ENCODE assay signal across 15 cellular contexts in genomic region chr7:134783294-134784069, GRCh38. TPM values are rescaled to one million over a fixed set of nuclear protein-coding genes. Genes with fewer than 3 reads are reported as not detected.
DNase-seq lines count a peak whose midpoint lies in the region; ATAC-seq and TF ChIP-seq lines count a peak whose summit lies in the region.
"Had no signal": no experiment of that assay in that cellular context is flagged by ENCODE, and none has a peak within 500 bp of the region (broad histone marks: within the 10 kb centered on the region; RNA-seq: fewer than 3 reads in every experiment).

No MANE protein-coding gene starts in this region.

- H3K27ac ChIP-seq in left ventricle myocardium inferior (replicated peaks) = peak overlapping the region; percentile 89
- H3K27ac ChIP-seq in esophagus squamous epithelium = peak overlapping the region; percentile 20 to 90 (median 87)
- peak overlapping the region; percentile 96 for H3K27ac ChIP-seq in rectal smooth muscle tissue (ENCODE audit: low read depth, low read length)

- H3K27me3 ChIP-seq in left ventricle myocardium inferior (ENCODE audit: low read depth) (no peaks in the 10 kb centered on the region), esophagus squamous epithelium (no peaks in the 10 kb centered on the region), rectal smooth muscle tissue (ENCODE audit: control insufficient read depth, insufficient read depth, low read length) (no peaks in the 10 kb centered on the region)

- WGBS in esophagus squamous epithelium, 2 donors = 76 to 77% methylated on average over 4 to 7 of the region's 7 CpGs

- H3K4me3 ChIP-seq in left ventricle myocardium inferior (peak overlapping the region; percentile 76), esophagus squamous epithelium (peak overlapping the region in 3 of 4 donors; percentile 54 to 64 (median 55)), rectal smooth muscle tissue (ENCODE audit: low read length) (peak overlapping the region; percentile 68)

- no peaks in the 10 kb centered on the region for H3K9me3 ChIP-seq in left ventricle myocardium inferior (replicated peaks)
- no peaks in the 10 kb centered on the region for H3K9me3 ChIP-seq in esophagus squamous epithelium

- H3K4me1 ChIP-seq in left ventricle myocardium inferior = peaks cover 94% of the 10 kb centered on the region
- H3K4me1 ChIP-seq in esophagus squamous epithelium = peaks cover 4 to 41% (median 6%) of the 10 kb centered on the region in 3 donors
- H3K4me1 ChIP-seq in rectal smooth muscle tissue (ENCODE audit: control insufficient read depth, insufficient read depth, low read length) = peaks cover 37% of the 10 kb centered on the region

- in situ Hi-C loops in G401 (cut with HindIII; ENCODE audit: low sequenced_read_pairs) = no loop called here

- ATAC-seq in left cardiac atrium (no peak), HG02623 (IDR thresholded peaks at IDR 0.05; ENCODE audit: unreplicated experiment) (no peak), GM21423 (IDR thresholded peaks at IDR 0.05; ENCODE audit: unreplicated experiment) (no peak)
- ATAC-seq: naive thymus-derived CD8-positive, alpha-beta T cell; right cardiac atrium had no signal

- intact Hi-C loops in left ventricle myocardium inferior (cut with micrococcal nuclease) = no loop called here
- intact Hi-C loops in left cardiac atrium (cut with DNase I) = loop anchor here in 1 of 2 donors (5.0 kb wide), 1 partner anchor 154 kb away; no protein-coding TSS in a partner anchor
- intact Hi-C loops in esophagus squamous epithelium (cut with DNase I) = no loop called here

- TF ChIP-seq CTCF in left ventricle myocardium inferior (IDR thresholded peaks at IDR 0.05; ENCODE audit: borderline replicate concordance) (no peak), esophagus squamous epithelium (IDR thresholded peaks at IDR 0.05) (no peak)

- H3K36me3 ChIP-seq in left ventricle myocardium inferior (peaks cover 10% of the 10 kb centered on the region), esophagus squamous epithelium (no peaks in the 10 kb centered on the region), rectal smooth muscle tissue (ENCODE audit: control insufficient read depth, insufficient read depth, low read length) (no peaks in the 10 kb centered on the region)

- H3K9ac ChIP-seq in rectal smooth muscle tissue (ENCODE audit: low read length) = no peak overlapping the region

- no peak for TF ChIP-seq POLR2A in esophagus squamous epithelium (IDR thresholded peaks at IDR 0.05)

- DNase-seq in left ventricle myocardium inferior (no peak), left cardiac atrium (no peak), esophagus squamous epithelium (lab: John Stamatoyannopoulos, UW) (no peak), G401 (ENCODE audit: low spot score) (no peak)
- DNase-seq in NK-92 treated with Interleukin-12 subunit alpha and Interleukin-12 subunit beta, amount 100 ng/mL, for 24 hours (lab: John Stamatoyannopoulos, UW) = no peak
- DNase-seq: activated CD4-positive, alpha-beta T cell treated with anti-CD3 and anti-CD28 coated beads for 1 hour; activated T-cell treated with anti-CD3 and anti-CD28 coated beads for 4 hours; effector CD4-positive, alpha-beta T cell; naive thymus-derived CD8-positive, alpha-beta T cell; NCI-H1105 treated with DMSO at 0.1 percent for 48 hours; NCI-H446; right cardiac atrium had no signal

RNA-seq across cellular contexts. Expression of gene CALD1, which starts 4.0 kb away (rescaled TPM):
- total RNA-seq in left ventricle myocardium inferior (122 TPM), left cardiac atrium (100 to 1,000 TPM; 181 to 194 TPM), esophagus squamous epithelium (100 to 1,000 TPM in 2 of 4 donors, 10 to 100 TPM in 2; 32.3 to 462 (median 98.4) TPM)
- 0.55 and 1.9 TPM in 2 replicates for total RNA-seq in G401 (2014; rRNA removed; shearing (Covaris generic))
- total RNA-seq: naive thymus-derived CD8-positive, alpha-beta T cell had no signal

Comparison
In these comparisons a context has a peak if more than half of its experiments do, and no peak if none do; other contexts are left out.
1. RNA of gene CALD1, which starts 4.0 kb away (total RNA-seq): 181 to 194 TPM in left cardiac atrium, 122 TPM in left ventricle myocardium inferior (single experiment) and 32.3 to 462 TPM in esophagus squamous epithelium; 0.55 to 1.9 TPM in G401; every median in the first group is over 10 times any median in the second.
2. Peak in every context shown above with its lines, with median percentiles within 50 percentile points of each other: H3K27ac ChIP-seq and H3K4me3 ChIP-seq.